Comparison of ENCODE assay signal across 8 cellular contexts in the genomic region with DNA sequence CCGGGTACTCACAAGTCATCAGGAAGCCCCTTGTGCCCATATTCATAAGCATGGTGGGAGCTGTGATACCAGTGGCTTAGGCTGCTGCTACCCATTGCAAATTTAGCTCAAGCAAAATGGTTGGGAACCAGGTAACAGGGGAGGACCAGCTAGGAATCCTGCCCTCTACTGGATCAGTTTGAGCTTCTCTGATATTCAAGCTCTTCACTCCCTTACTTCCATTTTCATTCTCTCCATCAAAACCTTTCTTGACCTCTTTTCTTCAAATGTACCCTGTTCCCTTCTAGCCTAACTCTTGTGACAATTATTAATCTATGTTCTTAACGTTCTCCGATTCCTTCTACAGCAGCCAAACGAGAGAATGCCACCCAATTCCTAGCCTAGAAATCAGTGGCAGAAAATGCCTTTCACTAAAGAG. TPM values are rescaled to one million over a fixed set of nuclear protein-coding genes. Genes with fewer than 3 reads are reported as not detected.
DNase-seq lines count a peak whose midpoint lies in the region; ATAC-seq, FAIRE-seq and TF ChIP-seq lines count a peak whose summit lies in the region.

No MANE protein-coding gene starts in this region.

- no peaks in the 10 kb centered on the region for H4K20me1 ChIP-seq in HepG2 (ENCODE audit: insufficient read depth, low read length)

- FAIRE-seq in HepG2 (lab: Jason Lieb, UNC): peak; percentile 44

- H3K9me3 ChIP-seq in Caco-2 (no peaks in the 10 kb centered on the region), HepG2 (ENCODE audit: low read length) (no peaks in the 10 kb centered on the region)

- no peak for TF ChIP-seq EP300 in HepG2 (IDR thresholded peaks at IDR 0.05; ENCODE audit: low read depth in 2 of 2, low read length in 2 of 2)
- no peak for TF ChIP-seq EP300 in HepG2 (CRISPR knock-in tag; IDR thresholded peaks at IDR 0.05; ENCODE audit: borderline replicate concordance)

- peak; percentile 50 for ATAC-seq in GM19397 (IDR thresholded peaks at IDR 0.05; ENCODE audit: unreplicated experiment)
- peak; percentile 90 for ATAC-seq in HepG2
- no peak for ATAC-seq in HG03025 (IDR thresholded peaks at IDR 0.05; ENCODE audit: low FRiP score, unreplicated experiment)

- no peak overlapping the region for H3K9ac ChIP-seq in HepG2 (ENCODE audit: insufficient read depth, low read depth, low read length)

- DNase-seq in Caco-2 (peak in 1 of 2 experiments; percentile 54), NOMO-1 treated with DMSO at 0.1 percent for 48 hours (lab: John Stamatoyannopoulos, UW; ENCODE audit: unreplicated experiment) (peak; percentile 38), astrocyte of the cerebellum (ENCODE audit: low read depth) (no peak), HepG2 (ENCODE audit: low spot score) (peak; percentile 65), NCI-H187 treated with DMSO at 0.1 percent for 48 hours (lab: John Stamatoyannopoulos, UW) (no peak), activated gamma-delta T cell (lab: John Stamatoyannopoulos, UW) (no peak)

- 84% methylated on average over 4 of the region's 4 CpGs for WGBS in HepG2 (ENCODE audit: low lambda C conversion rate)

- H3K36me3 Mint-ChIP-seq in Caco-2 (ENCODE audit: insufficient read depth, unreplicated experiment): peaks cover 59% of the 10 kb centered on the region

- peaks cover 1% of the 10 kb centered on the region; the same call in 1 of the 2 replicates for H3K36me3 ChIP-seq in Caco-2 (ENCODE audit: control insufficient read depth, insufficient read depth, low read length)
- peaks cover 13 to 71% of the 10 kb centered on the region in 2 experiments for H3K36me3 ChIP-seq in HepG2 (replicated peaks in 1 of 2; ENCODE audit: control insufficient read depth in 1 of 2, insufficient read depth in 2 of 2, low read length in 2 of 2)

- TF ChIP-seq RAD21 in HepG2 (CRISPR knock-in tag; IDR thresholded peaks at IDR 0.05): no peak; the same call in 1 of the 2 replicates

- TF ChIP-seq POLR2A in HepG2 (IDR thresholded peaks at IDR 0.05; ENCODE audit: insufficient read depth in 1 of 2, low read depth in 2 of 2, low read length in 2 of 2): no peak

- H3K27me3 Mint-ChIP-seq in Caco-2 (ENCODE audit: insufficient read depth, unreplicated experiment): no peaks in the 10 kb centered on the region

- peaks cover 7% of the 10 kb centered on the region for H3K4me1 Mint-ChIP-seq in Caco-2 (ENCODE audit: low read depth, unreplicated experiment)

- POLR2A ChIA-PET in Caco-2 (lab: Charles Lee) (interaction anchor here (1.1 kb wide), 1 partner anchor 9 kb away, joined by 14 read pairs; the partner anchor contains the start of gene NOL7), HepG2 (lab: Yijun Ruan, JAX) (interaction anchor here (0.7 to 2.5 kb wide), 7 partner anchors 10 to 297 kb away, joined by 3 to 31 read pairs (median 3); partner anchors contain the start of genes NOL7, SIRT5 and TBC1D7)

- BruUV-seq in Caco-2 (replicated peaks; lab: Mats Ljungman, UMichigan) (no TSS peak), HepG2 (replicated peaks; lab: Mats Ljungman, UMichigan) (no TSS peak)

- H3K4me3 ChIP-seq in Caco-2 (ENCODE audit: low read depth, low read length) (no peak overlapping the region), astrocyte of the cerebellum (ENCODE audit: low read depth, low read length) (no peak overlapping the region), HepG2 (replicated peaks in 1 of 3; ENCODE audit: insufficient read depth in 1 of 3, low read depth in 2 of 3, low read length in 3 of 3) (no peak overlapping the region)

- no peaks in the 10 kb centered on the region for H3K9me3 Mint-ChIP-seq in Caco-2 (ENCODE audit: unreplicated experiment)

- intact Hi-C loops in Caco-2 (cut with micrococcal nuclease; ENCODE audit: unreplicated experiment) (loop anchor here (1.0 to 10.0 kb wide), 2 partner anchors 51 to 440 kb away; partner anchors contain the start of gene SIRT5), HepG2 (cut with micrococcal nuclease; ENCODE audit: unreplicated experiment) (loop anchor here (1.0 kb wide), 1 partner anchor 143 kb away; no protein-coding TSS in a partner anchor)

- H2AFZ ChIP-seq in HepG2 (ENCODE audit: low read length): no peak overlapping the region

- H3K27ac ChIP-seq in HepG2 (ENCODE audit: extremely low read length, insufficient read depth, low read length): no peak overlapping the region

- no peak overlapping the region for H3K4me2 ChIP-seq in HepG2 (ENCODE audit: low read depth, low read length)

- CTCF ChIA-PET in Caco-2 (lab: Charles Lee): interaction anchor here (0.6 to 2.0 kb wide), 9 partner anchors 9 to 1603 kb away, joined by 3 to 34 read pairs (median 5); partner anchors contain the start of genes NOL7 and SIRT5
- CTCF ChIA-PET in HepG2 (lab: Yijun Ruan, JAX; ENCODE audit: low intra/inter-chr PET ratio, low total read pairs): interaction anchor here (1.1 kb wide), 1 partner anchor 289 kb away, joined by 4 read pairs; no protein-coding TSS in a partner anchor

- no peaks in the 10 kb centered on the region for H3K79me2 ChIP-seq in HepG2 (ENCODE audit: insufficient read depth, low read length)

- H3K27me3 ChIP-seq in Caco-2 (replicated peaks; ENCODE audit: control insufficient read depth, insufficient read depth, low read length): no peaks in the 10 kb centered on the region
- no peaks in the 10 kb centered on the region for H3K27me3 ChIP-seq in HepG2 (ENCODE audit: control insufficient read depth in 1 of 2, insufficient read depth in 2 of 2, low read length in 2 of 2)

- H3K4me3 Mint-ChIP-seq in Caco-2 (ENCODE audit: unreplicated experiment): no peak overlapping the region

- H3K27ac Mint-ChIP-seq in Caco-2 (ENCODE audit: unreplicated experiment): no peak overlapping the region

- H3K4me1 ChIP-seq in Caco-2: peaks cover 5% of the 10 kb centered on the region
- peaks cover 5% of the 10 kb centered on the region; the same call in 1 of the 2 replicates for H3K4me1 ChIP-seq in HepG2 (ENCODE audit: insufficient read depth, low read length)

- TF ChIP-seq CTCF in Caco-2 (IDR thresholded peaks at IDR 0.05; ENCODE audit: insufficient read depth in 1 of 2, low read depth in 1 of 2, low read length in 1 of 2, severe bottlenecking in 1 of 2, unreplicated experiment in 1 of 2) (peak; percentile 56 to 57), astrocyte of the cerebellum (IDR thresholded peaks at IDR 0.05; ENCODE audit: low read depth, low read length, missing control alignments) (peak; percentile 57), HepG2 (CRISPR knock-in tag; IDR thresholded peaks at IDR 0.05) (peak; percentile 74)

- in situ Hi-C loops in astrocyte of the cerebellum (cut with HindIII; ENCODE audit: low sequenced_read_pairs) (no loop called here), HepG2 (cut with HindIII; ENCODE audit: extremely low pct_ligation_motif_present, low pct_unique_long_range_greater_than_20kb) (no loop called here)

TF ChIP-seq in HepG2, 621 proteins besides CTCF, POLR2A, EP300 and RAD21 (continues in another document):
- TF ChIP-seq SMC3 (IDR thresholded peaks at IDR 0.05; ENCODE audit: low read length): peak; percentile 59

RNA-seq across cellular contexts. Expression of gene NOL7, which starts 9.7 kb away (rescaled TPM):
- total RNA-seq in Caco-2 (2022): 85.4 and 92.9 TPM in 2 replicates
- total RNA-seq in HepG2 (2016; rRNA removed; fragmentation: Illumina TruSeq; extraction: Trizol): 186 and 215 TPM in 2 replicates
- 27.0 and 31.6 TPM in 2 replicates for total RNA-seq in HepG2 (2016; cell fraction: cytosol; rRNA removed; fragmentation: Illumina TruSeq; extraction: Trizol; ENCODE audit: low read depth)
- 183 and 212 TPM in 2 replicates for total RNA-seq in HepG2 (2016; cell fraction: insoluble cytoplasmic fraction; rRNA removed; fragmentation: Illumina TruSeq; extraction: Trizol)
- 65.5 and 72.1 TPM in 2 replicates for total RNA-seq in HepG2 (2016; cell fraction: membrane; rRNA removed; fragmentation: Illumina TruSeq; extraction: Trizol)
- 69.4 and 79.5 TPM in 2 replicates for total RNA-seq in HepG2 (2016; cell fraction: nucleus; rRNA removed; fragmentation: Illumina TruSeq; extraction: Trizol)
- polyA plus RNA-seq in HepG2 (2011; rRNA removed): 30.1 and 37.8 TPM in 2 replicates
- 47.4 and 53.1 TPM in 2 replicates for polyA plus RNA-seq in HepG2 (2011; cell fraction: cytosol; rRNA removed)
- polyA plus RNA-seq in HepG2 (2011; cell fraction: nucleus; rRNA removed): 23.4 and 23.5 TPM in 2 replicates
- 60.3 and 94.1 TPM in 2 replicates for polyA plus RNA-seq in HepG2 (2012)
- polyA plus RNA-seq in HepG2 (2016; cell fraction: cytosol; fragmentation: Illumina TruSeq; extraction: Trizol; ENCODE audit: low read depth): 30.5 and 34.4 TPM in 2 replicates
- 240 and 243 TPM in 2 replicates for polyA plus RNA-seq in HepG2 (2016; cell fraction: insoluble cytoplasmic fraction; fragmentation: Illumina TruSeq; extraction: Trizol; ENCODE audit: low read depth)
- polyA plus RNA-seq in HepG2 (2016; cell fraction: membrane; fragmentation: Illumina TruSeq; extraction: Trizol; ENCODE audit: low read depth): 60.8 and 65.8 TPM in 2 replicates
- 136 and 138 TPM in 2 replicates for polyA plus RNA-seq in HepG2 (2016; cell fraction: nucleus; fragmentation: Illumina TruSeq; extraction: Trizol; ENCODE audit: insufficient read depth, low read depth)
- 4.3 and 4.6 TPM in 2 replicates for polyA minus RNA-seq in HepG2 (2011; rRNA and poly(A)+ RNA removed; ENCODE audit: low replicate concordance)
- 13.1 and 18.6 TPM in 2 replicates for polyA minus RNA-seq in HepG2 (2011; cell fraction: cytosol; rRNA and poly(A)+ RNA removed)
- 26.5 and 26.9 TPM in 2 replicates for polyA minus RNA-seq in HepG2 (2011; cell fraction: nucleus; rRNA and poly(A)+ RNA removed)

RNA-seq across cellular contexts. Expression of gene SIRT5, which starts 50.5 kb away (rescaled TPM):
- total RNA-seq in Caco-2 (2022) (17.9 and 19.0 TPM in 2 replicates), HepG2 (2016; rRNA removed; fragmentation: Illumina TruSeq; extraction: Trizol) (16.6 and 21.8 TPM in 2 replicates)
- 21.9 and 28.4 TPM in 2 replicates for total RNA-seq in HepG2 (2016; cell fraction: cytosol; rRNA removed; fragmentation: Illumina TruSeq; extraction: Trizol; ENCODE audit: low read depth)
- total RNA-seq in HepG2 (2016; cell fraction: insoluble cytoplasmic fraction; rRNA removed; fragmentation: Illumina TruSeq; extraction: Trizol): 17.2 TPM in 2 replicates
- 17.8 and 18.2 TPM in 2 replicates for total RNA-seq in HepG2 (2016; cell fraction: membrane; rRNA removed; fragmentation: Illumina TruSeq; extraction: Trizol)
- total RNA-seq in HepG2 (2016; cell fraction: nucleus; rRNA removed; fragmentation: Illumina TruSeq; extraction: Trizol): 13.1 and 16.9 TPM in 2 replicates
- 13.4 and 14.1 TPM in 2 replicates for polyA plus RNA-seq in HepG2 (2011; rRNA removed)
- 8.8 and 9.0 TPM in 2 replicates for polyA plus RNA-seq in HepG2 (2011; cell fraction: cytosol; rRNA removed)
- 20.2 and 21.9 TPM in 2 replicates for polyA plus RNA-seq in HepG2 (2011; cell fraction: nucleus; rRNA removed)
- 10.3 and 16.7 TPM in 2 replicates for polyA plus RNA-seq in HepG2 (2012)
- polyA plus RNA-seq in HepG2 (2016; cell fraction: cytosol; fragmentation: Illumina TruSeq; extraction: Trizol; ENCODE audit: low read depth): 4.9 and 5.9 TPM in 2 replicates
- 19.7 and 19.8 TPM in 2 replicates for polyA plus RNA-seq in HepG2 (2016; cell fraction: insoluble cytoplasmic fraction; fragmentation: Illumina TruSeq; extraction: Trizol; ENCODE audit: low read depth)
- polyA plus RNA-seq in HepG2 (2016; cell fraction: membrane; fragmentation: Illumina TruSeq; extraction: Trizol; ENCODE audit: low read depth): 8.4 and 10.3 TPM in 2 replicates
- polyA plus RNA-seq in HepG2 (2016; cell fraction: nucleus; fragmentation: Illumina TruSeq; extraction: Trizol; ENCODE audit: insufficient read depth, low read depth): 27.2 and 27.6 TPM in 2 replicates
- 5.4 and 6.8 TPM in 2 replicates for polyA minus RNA-seq in HepG2 (2011; rRNA and poly(A)+ RNA removed; ENCODE audit: low replicate concordance)
- polyA minus RNA-seq in HepG2 (2011; cell fraction: cytosol; rRNA and poly(A)+ RNA removed): 6.1 and 6.7 TPM in 2 replicates
- polyA minus RNA-seq in HepG2 (2011; cell fraction: nucleus; rRNA and poly(A)+ RNA removed): 16.8 and 17.6 TPM in 2 replicates

Comparison
In these comparisons a context has a peak if more than half of its experiments do, and no peak if none do; other contexts are left out.
1. DNase-seq: peak in NOMO-1 treated with DMSO at 0.1 percent for 48 hours (single experiment) and HepG2 (single experiment); none in astrocyte of the cerebellum (single experiment), NCI-H187 treated with DMSO at 0.1 percent for 48 hours (single experiment) and activated gamma-delta T cell (single experiment).
2. Peak in every context shown above with its lines, with median percentiles within 50 percentile points of each other: CTCF ChIP-seq.